In the genomic region with DNA sequence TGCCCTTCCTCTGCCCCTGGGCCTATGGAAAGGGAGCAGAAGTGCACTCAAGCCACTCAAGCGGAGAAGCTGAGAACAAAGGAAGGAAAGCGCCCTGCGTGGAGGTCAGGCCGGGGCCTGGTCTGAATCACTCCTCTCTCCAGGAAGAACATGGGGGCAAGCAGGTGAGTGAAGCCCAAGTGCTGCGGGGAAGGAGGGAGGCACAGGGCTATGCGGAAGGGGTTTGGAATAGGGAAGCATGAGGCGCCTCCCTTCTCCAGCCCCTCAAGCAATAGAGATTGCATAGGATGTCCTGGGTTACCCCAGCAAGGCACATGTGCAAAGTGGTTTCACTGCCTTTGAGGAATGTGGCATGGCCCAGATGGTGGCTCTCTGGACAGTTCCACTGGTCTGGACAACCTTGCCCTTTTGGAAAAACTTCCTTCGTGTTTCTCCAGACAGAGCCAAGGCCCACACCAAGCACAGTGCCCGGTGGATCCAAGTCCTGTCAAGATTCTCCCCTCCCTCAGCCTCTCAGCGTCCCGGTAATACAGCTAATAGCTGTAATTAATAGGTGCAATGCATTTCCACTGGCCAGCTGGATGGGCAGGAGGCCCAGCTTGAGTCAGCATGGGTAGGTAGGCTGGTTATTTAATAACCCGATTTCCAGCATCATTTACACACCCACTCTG, we compare ENCODE assay signal across 1 cellular context.
TF ChIP-seq lines count a peak whose summit lies in the region.

No MANE protein-coding gene starts in this region.

TF ChIP-seq in H1, 55 proteins besides CTCF, POLR2A, EP300 and RAD21:
- TF ChIP-seq POLR2AphosphoS5 (IDR thresholded peaks at IDR 0.05; ENCODE audit: low read depth, low read length) (no peak), KDM5A (IDR thresholded peaks at IDR 0.05; ENCODE audit: low read length) (no peak), SAP30 (IDR thresholded peaks at IDR 0.05; ENCODE audit: insufficient read depth, insufficient replicate concordance, low read length) (no peak), NANOG (IDR thresholded peaks at IDR 0.05; ENCODE audit: insufficient read depth, low read depth, low read length, poor library complexity, severe bottlenecking) (no peak)
